ENCODE assay signal across 8 cellular contexts in genomic region chr18:48829443-48830149, GRCh38.
DNase-seq lines count a peak whose midpoint lies in the region; ATAC-seq and TF ChIP-seq lines count a peak whose summit lies in the region.

No MANE protein-coding gene starts in this region.

- no peak for ATAC-seq in omental fat pad (ENCODE audit: low FRiP score)

- TF ChIP-seq CTCF in dorsolateral prefrontal cortex (IDR thresholded peaks at IDR 0.05 in 54 of 56, conservative IDR thresholded peaks at IDR 0.05 in 2 of 56; ENCODE audit: low read depth in 1 of 56, partially characterized antibody in 56 of 56) (no peak), omental fat pad (IDR thresholded peaks at IDR 0.05) (no peak)

- DNase-seq in ELF-1 (ENCODE audit: low read depth, low spot score), result peak; percentile 83
- peak; percentile 23 for DNase-seq in NCI-H2227 treated with DMSO at 0.1 percent for 48 hours (lab: John Stamatoyannopoulos, UW)
- DNase-seq in dorsolateral prefrontal cortex, result peak in 6 of 10 donors; percentile 4 to 33 (median 22)
- peak; percentile 19 for DNase-seq in omental fat pad (ENCODE audit: low spot score)
- no peak for DNase-seq in glomerular visceral epithelial cell (ENCODE audit: extremely low spot score)
- DNase-seq in NCI-H774 (lab: John Stamatoyannopoulos, UW), result no peak
- no peak for DNase-seq in stimulated activated CD4-positive, alpha-beta T cell treated with anti-CD3 and anti-CD28 coated beads, Interleukin-4, amount 100 ng/mL, for 24 hours
- no peak for DNase-seq in HPDE6-E6E7 (ENCODE audit: extremely low spot score)

- no peaks in the 10 kb centered on the region for H3K27me3 ChIP-seq in dorsolateral prefrontal cortex

- peak overlapping the region in 16 of 59 donors; percentile 2 to 71 (median 46) for H3K27ac ChIP-seq in dorsolateral prefrontal cortex

- intact Hi-C loops in dorsolateral prefrontal cortex (cut with DNase I), result no loop called here

- no peak overlapping the region for H3K4me3 ChIP-seq in dorsolateral prefrontal cortex

Comparison
In these comparisons a context has a peak if more than half of its experiments do, and no peak if none do; other contexts are left out.
1. DNase-seq: peak in ELF-1 (single experiment), NCI-H2227 treated with DMSO at 0.1 percent for 48 hours (single experiment), dorsolateral prefrontal cortex (6 of 10) and omental fat pad (single experiment); none in glomerular visceral epithelial cell (single experiment), NCI-H774 (single experiment), stimulated activated CD4-positive, alpha-beta T cell treated with anti-CD3 and anti-CD28 coated beads, Interleukin-4, amount 100 ng/mL, for 24 hours (single experiment) and HPDE6-E6E7 (single experiment).